ENCODE assay signal across 13 cellular contexts in the genomic region with DNA sequence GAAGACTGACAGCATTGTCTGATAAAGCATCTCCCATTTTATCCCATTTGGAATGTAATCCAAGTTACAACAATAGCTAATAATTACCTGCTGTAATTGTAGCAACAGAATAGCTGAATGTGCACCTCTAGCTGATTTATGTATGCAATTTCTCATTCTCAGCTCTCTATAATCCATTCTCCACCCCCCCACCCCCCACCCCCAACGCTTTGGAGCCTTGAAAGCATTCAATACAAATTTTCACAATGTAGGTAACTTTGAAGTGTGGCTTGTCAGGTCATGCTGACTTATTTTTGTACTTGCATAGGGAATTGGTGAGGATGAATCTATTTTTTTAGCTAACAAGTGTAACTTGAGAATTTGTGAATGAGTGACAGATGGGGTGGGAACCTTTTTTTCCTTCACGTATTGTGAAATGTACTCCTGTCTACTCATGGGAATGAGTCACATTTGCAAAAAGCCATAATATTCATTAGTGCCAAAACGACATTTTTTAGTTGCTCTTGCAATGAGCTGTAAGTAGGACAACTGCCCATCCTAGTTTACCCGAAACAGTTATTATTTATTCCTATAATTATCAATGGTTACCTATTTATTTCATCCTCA.
A peak's percentile ranks its signal among the peaks of the same experiment; 100 is the strongest.
DNase-seq lines count a peak whose midpoint lies in the region; ATAC-seq and TF ChIP-seq lines count a peak whose summit lies in the region.
"Had no signal": no experiment of that assay in that cellular context is flagged by ENCODE, and none has a peak within 500 bp of the region (broad histone marks: within the 10 kb centered on the region; RNA-seq: fewer than 3 reads in every experiment).

No MANE protein-coding gene starts in this region.

- no peak for TF ChIP-seq CTCF in nephron progenitor cell (IDR thresholded peaks at IDR 0.05)

- H3K4me1 Mint-ChIP-seq in nephron progenitor cell: peaks cover 98% of the 10 kb centered on the region

- H2AFZ ChIP-seq in ACC112 (ENCODE audit: low read length, unreplicated experiment): no peak overlapping the region

- no peak overlapping the region for H3K4me3 Mint-ChIP-seq in nephron progenitor cell
- H3K4me3 Mint-ChIP-seq: mesothelial cell of epicardium; T-helper 1 cell treated with Interleukin-12 subunit alpha and Interleukin-12 subunit beta and Interleukin-4 antibody, amounts not matched to agents 30 μg/mL and 1 μg/mL, for 36 hours had no signal

- H3K9me3 Mint-ChIP-seq in nephron progenitor cell: no peaks in the 10 kb centered on the region
- H3K9me3 Mint-ChIP-seq: mesothelial cell of epicardium; T-helper 1 cell treated with Interleukin-12 subunit alpha and Interleukin-12 subunit beta and Interleukin-4 antibody, amounts not matched to agents 30 μg/mL and 1 μg/mL, for 36 hours had no signal

- no peak overlapping the region for H3K27ac Mint-ChIP-seq in nephron progenitor cell
- H3K27ac Mint-ChIP-seq: mesothelial cell of epicardium; T-helper 1 cell treated with Interleukin-12 subunit alpha and Interleukin-12 subunit beta and Interleukin-4 antibody, amounts not matched to agents 30 μg/mL and 1 μg/mL, for 36 hours had no signal

- H3K4me3 ChIP-seq in ACC112 (ENCODE audit: low read depth, low read length): 0 out of 2 replicates have a peak overlapping the region, but pooled peaks have one; percentile 1
- H3K4me3 ChIP-seq: ascending aorta; BLaER1 treated with 17β-estradiol and CSF1 and Interleukin-3, amounts not matched to agents 10 nM and 100 nM; heart left ventricle had no signal

- no peaks in the 10 kb centered on the region for H3K79me2 ChIP-seq in ACC112 (ENCODE audit: control insufficient read depth, insufficient read depth, low read length, unreplicated experiment)

- no peaks in the 10 kb centered on the region for H3K36me3 ChIP-seq in ACC112 (ENCODE audit: insufficient read depth, low read length)
- H3K36me3 ChIP-seq: ascending aorta; BLaER1 treated with 17β-estradiol and CSF1 and Interleukin-3, amounts not matched to agents 10 nM and 100 nM; heart left ventricle had no signal

- H3K27me3 ChIP-seq in ACC112 (ENCODE audit: insufficient read depth, low read length): no peaks in the 10 kb centered on the region
- H3K27me3 ChIP-seq: ascending aorta; BLaER1 treated with 17β-estradiol and CSF1 and Interleukin-3, amounts not matched to agents 10 nM and 100 nM; heart left ventricle had no signal

- H3K36me3 Mint-ChIP-seq in nephron progenitor cell (ENCODE audit: low read depth): no peaks in the 10 kb centered on the region
- H3K36me3 Mint-ChIP-seq: mesothelial cell of epicardium had no signal

- H3K4me1 ChIP-seq in ACC112 (ENCODE audit: control insufficient read depth, insufficient read depth, low read length, unreplicated experiment): peaks cover 33% of the 10 kb centered on the region

- H3K27ac ChIP-seq in ACC112 (ENCODE audit: low read depth, low read length): peak overlapping the region; percentile 17; the same call in 1 of the 2 replicates
- H3K27ac ChIP-seq: BLaER1 treated with 17β-estradiol and CSF1 and Interleukin-3, amounts not matched to agents 10 nM and 100 nM; heart left ventricle had no signal

- DNase-seq in HT1080 (ENCODE audit: low read depth) (peak; percentile 86), amniotic stem cell (lab: John Stamatoyannopoulos, UW) (peak; percentile 61), glomerular visceral epithelial cell (ENCODE audit: extremely low spot score) (peak; percentile 59), NCI-H510A treated with DMSO at 0.1 percent for 48 hours (lab: John Stamatoyannopoulos, UW) (no peak), nephron progenitor cell (no peak), NCI-H2227 treated with DMSO at 0.1 percent for 48 hours (lab: John Stamatoyannopoulos, UW) (no peak)
- DNase-seq: heart left ventricle had no signal

- H3K27me3 Mint-ChIP-seq in nephron progenitor cell (ENCODE audit: low read depth, poor library complexity): no peaks in the 10 kb centered on the region

- no peak for ATAC-seq in HG03520 (IDR thresholded peaks at IDR 0.05; ENCODE audit: unreplicated experiment)

Comparison
In these comparisons a context has a peak if more than half of its experiments do, and no peak if none do; other contexts are left out.
1. DNase-seq: peak in HT1080 (single experiment), amniotic stem cell (single experiment) and glomerular visceral epithelial cell (single experiment); none in NCI-H510A treated with DMSO at 0.1 percent for 48 hours (single experiment), nephron progenitor cell (single experiment) and NCI-H2227 treated with DMSO at 0.1 percent for 48 hours (single experiment).